ENCODE assay signal across 10 cellular contexts in genomic region chr1:60989745-60990718, GRCh38.
DNase-seq lines count a peak whose midpoint lies in the region; ATAC-seq, FAIRE-seq and TF ChIP-seq lines count a peak whose summit lies in the region.
"Had no signal": no experiment of that assay in that cellular context is flagged by ENCODE, and none has a peak within 500 bp of the region (broad histone marks: within the 10 kb centered on the region; RNA-seq: fewer than 3 reads in every experiment).

No MANE protein-coding gene starts in this region.

- H3K4me1 ChIP-seq in thyroid gland, result peaks cover 3 to 18% of the 10 kb centered on the region in 2 donors

- ATAC-seq in left colon (peak; percentile 50), GM19395 (IDR thresholded peaks at IDR 0.05; ENCODE audit: unreplicated experiment) (no peak)
- ATAC-seq: HCT116 had no signal

- WGBS in thyroid gland, 2 donors, result 53 to 65% methylated on average over 8 of the region's 8 CpGs

- FAIRE-seq in bronchial epithelial cell (lab: Jason Lieb, UNC), result no peak
- FAIRE-seq: islet of Langerhans had no signal

- H3K4me3 ChIP-seq in bronchial epithelial cell (ENCODE audit: low read depth, low read length) (no peak overlapping the region), thyroid gland (replicated peaks in 1 of 3) (no peak overlapping the region)

- no peaks in the 10 kb centered on the region for H3K9me3 ChIP-seq in thyroid gland

- TF ChIP-seq POLR2A in thyroid gland (IDR thresholded peaks at IDR 0.05), result no peak

- H3K27me3 ChIP-seq in bronchial epithelial cell (ENCODE audit: control insufficient read depth, insufficient read depth, low read length), result no peaks in the 10 kb centered on the region
- H3K27me3 ChIP-seq in thyroid gland, result no peaks in the 10 kb centered on the region

- peak; percentile 27 for DNase-seq in LoVo (ENCODE audit: low spot score)
- DNase-seq in bronchial epithelial cell (ENCODE audit: low read depth), result peak; percentile 65
- no peak for DNase-seq in left colon
- peak in 1 of 2 donors; percentile 13 for DNase-seq in thyroid gland
- DNase-seq in NCI-H2029 (lab: John Stamatoyannopoulos, UW), result no peak
- DNase-seq in Ammon's horn (ENCODE audit: low spot score), result no peak
- DNase-seq in ACHN, result no peak

- in situ Hi-C loops in ACHN (cut with HindIII; ENCODE audit: low pct_ligation_motif_present, low pct_unique_long_range_greater_than_20kb, low sequenced_read_pairs), result no loop called here

- H3K36me3 ChIP-seq in bronchial epithelial cell (ENCODE audit: control insufficient read depth, insufficient read depth, low read length), result no peaks in the 10 kb centered on the region
- H3K36me3 ChIP-seq in thyroid gland, result no peaks in the 10 kb centered on the region

- TF ChIP-seq CTCF in bronchial epithelial cell (IDR thresholded peaks at IDR 0.05; ENCODE audit: insufficient read depth, low read length, severe bottlenecking) (no peak), thyroid gland (IDR thresholded peaks at IDR 0.05) (no peak)

- H3K27ac ChIP-seq in thyroid gland, result peak overlapping the region; percentile 45 to 60 (median 48)

- intact Hi-C loops in left colon (cut with DNase I, micrococcal nuclease), result no loop called here
- intact Hi-C loops in thyroid gland (cut with DNase I), result no loop called here

Comparison
In these comparisons a context has a peak if more than half of its experiments do, and no peak if none do; other contexts are left out.
1. DNase-seq: peak in LoVo (single experiment) and bronchial epithelial cell (single experiment); none in left colon (0 of 2), NCI-H2029 (single experiment), Ammon's horn (single experiment) and ACHN (single experiment).